1 cellular context compared by ENCODE assay signal in the genomic region with DNA sequence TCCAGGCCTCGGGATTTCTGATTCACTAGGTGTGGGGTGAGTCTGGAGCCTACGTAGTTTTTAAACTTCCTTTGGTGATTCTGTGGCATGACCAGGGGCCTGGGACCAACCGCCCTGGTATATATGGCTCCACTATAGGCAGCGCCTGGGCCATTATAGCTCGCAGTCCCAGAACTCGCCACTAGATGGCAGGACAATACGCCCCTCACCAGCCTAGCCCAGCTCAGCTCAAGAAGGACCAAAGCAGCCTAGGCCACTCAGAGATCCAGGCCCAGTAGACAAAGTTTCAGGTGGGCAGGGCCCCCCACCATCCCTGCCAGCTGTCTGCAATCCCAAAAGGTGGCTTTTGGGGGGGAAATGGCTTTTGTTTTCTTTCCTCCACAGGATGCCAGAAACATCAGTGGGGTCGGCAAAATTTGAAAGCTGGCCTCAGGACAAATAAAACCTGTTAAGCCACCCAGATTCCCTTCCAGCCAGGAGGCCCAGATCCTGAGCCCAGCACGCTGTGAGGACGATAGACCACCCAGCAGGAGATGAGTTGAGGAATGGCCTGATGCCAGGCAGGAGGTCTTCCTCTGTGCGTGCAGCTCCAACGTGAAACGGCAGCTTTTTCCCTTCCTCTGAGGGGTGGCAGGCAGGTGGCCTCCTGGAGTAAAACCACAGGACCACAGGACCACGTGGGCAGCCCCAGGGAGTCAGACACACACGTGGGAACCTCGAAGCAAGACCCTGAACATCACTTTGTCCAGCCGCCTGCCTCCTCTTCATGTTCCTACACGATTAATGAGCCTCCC.
TF ChIP-seq lines count a peak whose summit lies in the region.

No MANE protein-coding gene starts in this region.

TF ChIP-seq in HCT116, 20 proteins besides CTCF, POLR2A, EP300 and RAD21 (continued from another document):
- TF ChIP-seq, protein P1, sequence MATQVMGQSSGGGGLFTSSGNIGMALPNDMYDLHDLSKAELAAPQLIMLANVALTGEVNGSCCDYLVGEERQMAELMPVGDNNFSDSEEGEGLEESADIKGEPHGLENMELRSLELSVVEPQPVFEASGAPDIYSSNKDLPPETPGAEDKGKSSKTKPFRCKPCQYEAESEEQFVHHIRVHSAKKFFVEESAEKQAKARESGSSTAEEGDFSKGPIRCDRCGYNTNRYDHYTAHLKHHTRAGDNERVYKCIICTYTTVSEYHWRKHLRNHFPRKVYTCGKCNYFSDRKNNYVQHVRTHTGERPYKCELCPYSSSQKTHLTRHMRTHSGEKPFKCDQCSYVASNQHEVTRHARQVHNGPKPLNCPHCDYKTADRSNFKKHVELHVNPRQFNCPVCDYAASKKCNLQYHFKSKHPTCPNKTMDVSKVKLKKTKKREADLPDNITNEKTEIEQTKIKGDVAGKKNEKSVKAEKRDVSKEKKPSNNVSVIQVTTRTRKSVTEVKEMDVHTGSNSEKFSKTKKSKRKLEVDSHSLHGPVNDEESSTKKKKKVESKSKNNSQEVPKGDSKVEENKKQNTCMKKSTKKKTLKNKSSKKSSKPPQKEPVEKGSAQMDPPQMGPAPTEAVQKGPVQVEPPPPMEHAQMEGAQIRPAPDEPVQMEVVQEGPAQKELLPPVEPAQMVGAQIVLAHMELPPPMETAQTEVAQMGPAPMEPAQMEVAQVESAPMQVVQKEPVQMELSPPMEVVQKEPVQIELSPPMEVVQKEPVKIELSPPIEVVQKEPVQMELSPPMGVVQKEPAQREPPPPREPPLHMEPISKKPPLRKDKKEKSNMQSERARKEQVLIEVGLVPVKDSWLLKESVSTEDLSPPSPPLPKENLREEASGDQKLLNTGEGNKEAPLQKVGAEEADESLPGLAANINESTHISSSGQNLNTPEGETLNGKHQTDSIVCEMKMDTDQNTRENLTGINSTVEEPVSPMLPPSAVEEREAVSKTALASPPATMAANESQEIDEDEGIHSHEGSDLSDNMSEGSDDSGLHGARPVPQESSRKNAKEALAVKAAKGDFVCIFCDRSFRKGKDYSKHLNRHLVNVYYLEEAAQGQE (IDR thresholded peaks at IDR 0.05; ENCODE audit: low read depth) = no peak
- no peak for TF ChIP-seq EGR1 (IDR thresholded peaks at IDR 0.05; ENCODE audit: low read depth)
- peak; percentile 52 for TF ChIP-seq YY1 (IDR thresholded peaks at IDR 0.05; ENCODE audit: extremely low read depth, insufficient replicate concordance, low read depth, low read length)
- no peak for TF ChIP-seq EZH2phosphoT487 (IDR thresholded peaks at IDR 0.05; ENCODE audit: borderline replicate concordance)
- no peak for TF ChIP-seq SRF (IDR thresholded peaks at IDR 0.05; ENCODE audit: low read depth)
TF ChIP-seq in HCT116: peak in this region for 1.
